8 cellular contexts compared by ENCODE assay signal in the genomic region with DNA sequence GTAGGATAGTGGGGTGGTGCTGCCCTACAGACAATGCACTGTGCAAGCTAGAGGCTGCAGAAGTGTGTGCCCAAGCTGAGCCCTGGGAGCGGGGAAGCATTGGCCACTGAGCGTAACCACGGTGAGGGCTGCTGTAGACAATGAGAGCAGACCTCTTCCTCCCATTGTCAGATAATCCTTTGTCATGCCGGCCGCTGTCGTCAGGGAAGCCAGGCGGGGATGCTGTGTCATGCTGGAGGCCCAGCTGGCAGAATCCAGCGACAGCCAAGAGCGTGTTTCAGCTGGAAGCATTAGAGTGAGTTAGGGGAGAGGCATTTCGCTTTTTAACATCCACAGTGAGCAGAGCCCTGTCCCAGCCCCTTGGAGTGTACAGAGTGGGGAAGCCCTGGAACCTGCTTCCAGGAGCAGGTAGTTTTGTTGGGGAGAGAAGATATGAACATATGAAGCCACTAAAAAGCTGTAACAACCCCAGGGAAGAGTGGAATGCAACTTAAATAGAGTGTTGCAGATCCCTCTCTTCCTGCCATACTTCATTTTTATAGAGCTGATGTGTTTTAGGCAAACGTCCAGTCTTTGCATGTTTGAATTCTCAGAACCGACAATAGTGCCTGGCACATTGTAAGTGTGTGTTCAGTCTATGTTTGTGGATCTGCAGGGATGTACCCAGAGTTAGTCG. TPM values are rescaled to one million over a fixed set of nuclear protein-coding genes. Genes with fewer than 3 reads are reported as not detected.
DNase-seq lines count a peak whose midpoint lies in the region; ATAC-seq and TF ChIP-seq lines count a peak whose summit lies in the region.

No MANE protein-coding gene starts in this region.

- H4K20me1 ChIP-seq in BLaER1 treated with 17β-estradiol and CSF1 and Interleukin-3, amounts not matched to agents 10 nM and 100 nM: peaks cover 72 to 98% (median 88%) of the 10 kb centered on the region in 11 experiments

- peaks cover 0 to 34% (median 27%) of the 10 kb centered on the region in 11 experiments; a peak in 18 of 22 replicates for H3K27me3 ChIP-seq in BLaER1 treated with 17β-estradiol and CSF1 and Interleukin-3, amounts not matched to agents 10 nM and 100 nM
- no peaks in the 10 kb centered on the region for H3K27me3 ChIP-seq in liver (ENCODE audit: control insufficient read depth in 4 of 4, insufficient read depth in 4 of 4, low read length in 3 of 4)
- H3K27me3 ChIP-seq in aorta (ENCODE audit: control insufficient read depth in 1 of 2, insufficient read depth in 2 of 2, low read length in 1 of 2): no peaks in the 10 kb centered on the region

- no peak for TF ChIP-seq CTCF in liver (IDR thresholded peaks at IDR 0.05; ENCODE audit: low read depth, low read length, missing input control)

- ATAC-seq in aorta (ENCODE audit: low FRiP score) (no peak), HG03520 (IDR thresholded peaks at IDR 0.05; ENCODE audit: unreplicated experiment) (no peak)

- 55% methylated on average over 13 of the region's 13 CpGs for WGBS in liver
- WGBS in aorta, 2 donors: 6 to 10% methylated on average over 13 of the region's 13 CpGs

- peaks cover 51 to 74% (median 62%) of the 10 kb centered on the region in 10 experiments for H3K4me1 ChIP-seq in BLaER1 treated with 17β-estradiol and CSF1 and Interleukin-3, amounts not matched to agents 10 nM and 100 nM
- H3K4me1 ChIP-seq in liver (ENCODE audit: control insufficient read depth in 4 of 4, insufficient read depth in 4 of 4, low read length in 3 of 4) (peaks cover 8 to 34% (median 18%) of the 10 kb centered on the region in 4 donors), aorta (ENCODE audit: control insufficient read depth in 1 of 2, insufficient read depth in 2 of 2, low read length in 2 of 2) (peaks cover 1 to 6% of the 10 kb centered on the region in 2 donors)

- DNase-seq in NCI-H2227 treated with DMSO at 0.1 percent for 48 hours (lab: John Stamatoyannopoulos, UW): peak; percentile 39
- DNase-seq in dermis blood vessel endothelial cell: peak; percentile 97
- DNase-seq in aorta: peak; percentile 73 to 90
- DNase-seq in NCI-H1436 (lab: John Stamatoyannopoulos, UW): no peak
- no peak for DNase-seq in NCI-H1105 (lab: John Stamatoyannopoulos, UW)

- H3K36me3 ChIP-seq in BLaER1 treated with 17β-estradiol and CSF1 and Interleukin-3, amounts not matched to agents 10 nM and 100 nM: peaks cover 0 to 9% (median 0%) of the 10 kb centered on the region in 11 experiments; a peak in 3 of 22 replicates
- H3K36me3 ChIP-seq in liver (ENCODE audit: control insufficient read depth in 4 of 4, insufficient read depth in 3 of 4, low read depth in 1 of 4, low read length in 3 of 4) (no peaks in the 10 kb centered on the region), aorta (ENCODE audit: control insufficient read depth in 1 of 2, insufficient read depth in 2 of 2, low read length in 1 of 2) (no peaks in the 10 kb centered on the region)

- H3K27ac ChIP-seq in BLaER1 treated with 17β-estradiol and CSF1 and Interleukin-3, amounts not matched to agents 10 nM and 100 nM: peak overlapping the region in 3 of 11 experiments; percentile 2 to 19 (median 4); a peak in 2 of 22 replicates
- H3K27ac ChIP-seq in liver (ENCODE audit: low read depth in 1 of 2, low read length in 2 of 2): peak overlapping the region in 1 of 2 donors; percentile 6
- H3K27ac ChIP-seq in aorta (ENCODE audit: low read depth in 1 of 2, low read length in 2 of 2): no peak overlapping the region

- H3K4me2 ChIP-seq in BLaER1 treated with 17β-estradiol and CSF1 and Interleukin-3, amounts not matched to agents 10 nM and 100 nM: peak overlapping the region; percentile 12 to 84 (median 48); a peak in 20 of 22 replicates

- intact Hi-C loops in aorta (cut with DNase I): loop anchor here (5.0 kb wide), 2 partner anchors 66 to 116 kb away; no protein-coding TSS in a partner anchor

- TF ChIP-seq RAD21 in liver (IDR thresholded peaks at IDR 0.05): no peak

- no peaks in the 10 kb centered on the region for H3K9me3 ChIP-seq in BLaER1 treated with 17β-estradiol and CSF1 and Interleukin-3, amounts not matched to agents 10 nM and 100 nM (replicated peaks in 1 of 11)
- H3K9me3 ChIP-seq in liver (ENCODE audit: control insufficient read depth in 4 of 4, low read length in 3 of 4) (no peaks in the 10 kb centered on the region), aorta (ENCODE audit: control insufficient read depth, low read length) (no peaks in the 10 kb centered on the region)

- no peak overlapping the region for H3K4me3 ChIP-seq in BLaER1 treated with 17β-estradiol and CSF1 and Interleukin-3, amounts not matched to agents 10 nM and 100 nM
- H3K4me3 ChIP-seq in liver (ENCODE audit: low read depth in 1 of 3, low read length in 3 of 3) (no peak overlapping the region), aorta (ENCODE audit: low read length in 2 of 2) (no peak overlapping the region)

- H3K9ac ChIP-seq in BLaER1 treated with 17β-estradiol and CSF1 and Interleukin-3, amounts not matched to agents 10 nM and 100 nM: no peak overlapping the region
- H3K9ac ChIP-seq in liver (ENCODE audit: low read depth in 1 of 2, low read length in 2 of 2): no peak overlapping the region

TF ChIP-seq in liver, 16 proteins besides CTCF, POLR2A, EP300 and RAD21:
- TF ChIP-seq SP1 (IDR thresholded peaks at IDR 0.05) (peak; percentile 11), NR2F2 (IDR thresholded peaks at IDR 0.05) (no peak)

RNA-seq across cellular contexts. Expression of a gene that starts 7.0 kb away (rescaled TPM):
- 18.0 and 22.6 TPM in 2 replicates for total RNA-seq in dermis blood vessel endothelial cell
- total RNA-seq in liver: 10 to 100 TPM; 10.6 to 26.7 TPM
- 10 to 100 TPM; 11.2 to 13.3 TPM for polyA plus RNA-seq in liver
- 100 to 1,000 TPM in 1 of 2 donors, 10 to 100 TPM in 1; 87.1 to 113 TPM for total RNA-seq in aorta
- 10 to 100 TPM; 14.4 to 99.7 TPM for polyA plus RNA-seq in aorta

Comparison
In these comparisons a context has a peak if more than half of its experiments do, and no peak if none do; other contexts are left out.
1. DNase-seq: peak in NCI-H2227 treated with DMSO at 0.1 percent for 48 hours (single experiment), dermis blood vessel endothelial cell (single experiment) and aorta (2 of 2); none in NCI-H1436 (single experiment) and NCI-H1105 (single experiment).